Comparison of ENCODE assay signal across 8 cellular contexts in the genomic region with DNA sequence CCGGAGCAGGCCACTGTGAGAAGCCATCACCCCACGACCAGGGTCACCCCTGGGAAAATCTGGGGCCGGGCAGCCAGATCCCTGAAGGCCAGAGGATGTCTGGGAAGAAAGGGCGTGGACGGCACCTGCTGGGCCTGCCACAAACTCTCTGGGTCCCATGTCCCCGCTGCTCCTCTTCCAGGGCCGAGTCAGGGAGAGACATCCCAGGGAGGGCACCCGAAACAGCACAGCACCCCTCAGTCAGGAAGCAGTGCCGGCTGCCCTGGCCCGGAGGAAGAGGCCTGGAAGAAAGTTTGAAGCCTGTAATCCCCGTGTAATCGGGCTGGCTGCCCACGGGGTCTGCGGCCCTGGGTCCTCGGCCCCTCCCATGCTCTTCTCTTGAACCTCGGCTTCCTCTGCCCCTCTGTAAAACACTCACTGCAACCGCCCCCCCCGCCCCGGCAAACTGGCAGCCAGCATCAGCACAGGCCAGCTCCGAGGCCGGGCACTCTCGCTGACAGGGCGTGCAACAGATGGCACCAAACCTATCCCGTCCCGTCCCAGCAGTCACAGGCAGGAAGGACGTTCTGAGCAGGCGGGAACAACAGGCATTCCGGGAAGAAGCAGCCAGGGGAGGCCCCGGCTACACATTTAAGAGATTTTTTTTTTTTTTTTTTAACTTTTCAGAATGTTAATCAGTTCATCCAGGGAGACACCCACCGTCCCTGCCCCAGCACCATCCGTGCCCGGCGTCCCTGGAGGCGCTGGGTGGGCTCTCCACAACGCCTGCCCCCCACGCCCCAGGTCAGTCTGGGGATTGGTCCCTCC. TPM values are rescaled to one million over a fixed set of nuclear protein-coding genes. Genes with fewer than 3 reads are reported as not detected.
DNase-seq lines count a peak whose midpoint lies in the region; ATAC-seq and TF ChIP-seq lines count a peak whose summit lies in the region.

No MANE protein-coding gene starts in this region.

- H3K4me2 ChIP-seq in fibroblast of lung (ENCODE audit: extremely low read depth, insufficient read depth, low read length): peak overlapping the region; percentile 95

- H3K4me1 ChIP-seq in fibroblast of lung (ENCODE audit: control insufficient read depth, extremely low read depth, insufficient read depth, low read length): peaks cover 34% of the 10 kb centered on the region

- no peak overlapping the region for H2AFZ ChIP-seq in fibroblast of lung (ENCODE audit: low read length)

- TF ChIP-seq CTCF in WI38 (IDR thresholded peaks at IDR 0.05; ENCODE audit: low read depth, low read length): no peak
- TF ChIP-seq CTCF in fibroblast of lung (conservative IDR thresholded peaks at IDR 0.05 in 1 of 2, IDR thresholded peaks at IDR 0.05 in 1 of 2; ENCODE audit: low read depth in 1 of 2, low read length in 2 of 2): no peak
- no peak for TF ChIP-seq CTCF in natural killer cell (IDR thresholded peaks at IDR 0.05)

- H3K36me3 Mint-ChIP-seq in natural killer cell: no peaks in the 10 kb centered on the region

- H3K9me3 Mint-ChIP-seq in natural killer cell: no peaks in the 10 kb centered on the region

- DNase-seq in activated T-cell treated with anti-CD3 and anti-CD28 coated beads, Interleukin-2, amount 50 U/mL, for 1 hour: peak; percentile 21
- DNase-seq in activated T-cell treated with anti-CD3 and anti-CD28 coated beads for 4 hours (no peak), fibroblast of lung (ENCODE audit: low read depth in 2 of 2) (peak; percentile 54 to 63), natural killer cell (no peak)

- H3K9ac ChIP-seq in fibroblast of lung (ENCODE audit: insufficient read depth, low read length): peak overlapping the region; percentile 92

- no peaks in the 10 kb centered on the region for H4K20me1 ChIP-seq in fibroblast of lung (ENCODE audit: control insufficient read depth, extremely low read depth, insufficient read depth, low read length)

- peak overlapping the region; percentile 92 for H3K4me3 Mint-ChIP-seq in natural killer cell

- H3K27ac ChIP-seq in fibroblast of lung (ENCODE audit: insufficient read depth, low read length): peak overlapping the region; percentile 91

- peak overlapping the region; percentile 67 to 93 for H3K27ac Mint-ChIP-seq in natural killer cell

- peak overlapping the region; percentile 86 for H3K4me3 ChIP-seq in WI38 (ENCODE audit: low read depth, low read length)
- H3K4me3 ChIP-seq in fibroblast of lung (replicated peaks in 1 of 4; ENCODE audit: control extremely low read depth in 1 of 4, insufficient read depth in 1 of 4, low read depth in 3 of 4, low read length in 4 of 4): peak overlapping the region; percentile 81 to 92 (median 88)

- peaks cover 13% of the 10 kb centered on the region for H3K36me3 ChIP-seq in fibroblast of lung (ENCODE audit: control insufficient read depth, insufficient read depth, low read length)

- H3K27me3 ChIP-seq in fibroblast of lung (ENCODE audit: control insufficient read depth, insufficient read depth, low read length): no peaks in the 10 kb centered on the region

- intact Hi-C loops in natural killer cell (cut with micrococcal nuclease): loop anchor here (5.0 kb wide), 1 partner anchor 40 kb away; no protein-coding TSS in a partner anchor

- no peak for ATAC-seq in natural killer cell
- no peak for ATAC-seq in GM19467 (IDR thresholded peaks at IDR 0.05; ENCODE audit: unreplicated experiment)
- no peak for ATAC-seq in GM18520 (IDR thresholded peaks at IDR 0.05; ENCODE audit: unreplicated experiment)
- ATAC-seq in GM19455 (IDR thresholded peaks at IDR 0.05; ENCODE audit: unreplicated experiment): no peak

- H3K9me3 ChIP-seq in fibroblast of lung (ENCODE audit: control insufficient read depth, insufficient read depth, low read depth, low read length): no peaks in the 10 kb centered on the region

- no peaks in the 10 kb centered on the region for H3K27me3 Mint-ChIP-seq in natural killer cell (ENCODE audit: low read depth in 2 of 2)

- H3K79me2 ChIP-seq in fibroblast of lung (ENCODE audit: control insufficient read depth, insufficient read depth, low read length): peaks cover 61% of the 10 kb centered on the region

- peaks cover 21 to 63% of the 10 kb centered on the region in 2 donors for H3K4me1 Mint-ChIP-seq in natural killer cell

RNA-seq across cellular contexts. Expression of gene SBNO2, which starts 1.5 kb away (rescaled TPM):
- 49.6 and 55.8 TPM in 2 replicates for total RNA-seq in fibroblast of lung
- polyA plus RNA-seq in fibroblast of lung: 12.6 and 14.3 TPM in 2 replicates
- polyA plus RNA-seq in fibroblast of lung (2012): 33.0 and 34.3 TPM in 2 replicates
- polyA minus RNA-seq in fibroblast of lung (ENCODE audit: low replicate concordance): 72.0 and 92.9 TPM in 2 replicates
- total RNA-seq in natural killer cell: 100 to 1,000 TPM in 1 of 3 donors, 10 to 100 TPM in 2; 92.0 to 106 (median 94.3) TPM

RNA-seq across cellular contexts. Expression of gene STK11, which starts 33.0 kb away (rescaled TPM):
- total RNA-seq in fibroblast of lung (96.6 and 100 TPM in 2 replicates), natural killer cell (10 to 100 TPM; 51.5 to 61.1 (median 54.0) TPM)
- 23.7 TPM in 2 replicates for polyA plus RNA-seq in fibroblast of lung
- 32.9 and 34.7 TPM in 2 replicates for polyA plus RNA-seq in fibroblast of lung (2012)
- polyA minus RNA-seq in fibroblast of lung (ENCODE audit: low replicate concordance): 24.9 and 42.8 TPM in 2 replicates

Comparison
In these comparisons a context has a peak if more than half of its experiments do, and no peak if none do; other contexts are left out.
1. DNase-seq: peak in activated T-cell treated with anti-CD3 and anti-CD28 coated beads, Interleukin-2, amount 50 U/mL, for 1 hour (single experiment) and fibroblast of lung (2 of 2); none in activated T-cell treated with anti-CD3 and anti-CD28 coated beads for 4 hours (single experiment) and natural killer cell (single experiment).